In the genomic region with DNA sequence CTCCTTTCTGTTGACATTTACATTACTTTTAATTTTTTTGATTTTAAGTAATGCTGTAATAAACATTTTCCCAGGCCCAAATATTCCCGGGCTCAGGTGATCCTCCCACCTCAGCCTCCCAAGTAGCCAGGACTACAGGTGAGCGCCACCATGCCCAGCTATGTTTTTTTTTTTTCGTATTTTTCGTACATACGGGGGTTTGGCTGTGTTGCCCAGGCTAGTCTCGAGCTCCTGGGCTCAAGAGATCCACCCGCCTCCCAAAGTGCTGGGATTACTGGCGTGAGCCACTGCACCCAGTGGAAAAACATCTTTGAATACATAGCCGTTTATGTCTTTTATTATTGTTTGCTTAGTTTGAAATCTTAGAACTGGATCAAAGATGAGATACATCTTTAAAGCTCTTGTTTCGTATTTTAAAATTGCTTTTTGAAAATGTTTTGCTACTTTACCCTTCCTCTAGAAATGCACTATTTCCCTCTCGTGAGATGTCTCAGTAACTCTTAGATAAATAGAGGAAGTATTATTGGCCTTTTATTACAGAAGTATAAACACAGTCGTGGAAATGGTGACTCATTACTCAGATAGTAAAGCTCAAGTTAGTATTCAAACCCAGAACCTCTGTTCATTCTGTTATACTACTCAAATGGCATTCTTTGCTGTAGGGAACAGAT, we compare ENCODE assay signal across 8 cellular contexts. TPM values are rescaled to one million over a fixed set of nuclear protein-coding genes. Genes with fewer than 3 reads are reported as not detected.
DNase-seq lines count a peak whose midpoint lies in the region; ATAC-seq and TF ChIP-seq lines count a peak whose summit lies in the region.

No MANE protein-coding gene starts in this region.

- CTCF ChIA-PET in activated naive CD4-positive, alpha-beta T cell treated with anti-CD3 and anti-CD28 coated beads, Interleukin-2, amount 10 ng/mL, durations not matched to agents 7 days and 5 days (lab: Charles Lee): interaction anchor here (0.7 to 1.4 kb wide), 2 partner anchors 21 to 69 kb away, joined by 3 to 6 read pairs; no protein-coding TSS in a partner anchor
- CTCF ChIA-PET in OCI-LY7 (lab: Charles Lee; ENCODE audit: unreplicated experiment): interaction anchor here (0.6 to 0.7 kb wide), 2 partner anchors 11 to 83 kb away, joined by 3 to 4 read pairs; no protein-coding TSS in a partner anchor

- H3K4me2 ChIP-seq in OCI-LY7 (ENCODE audit: low read length): peak overlapping the region; percentile 73

- intact Hi-C loops in OCI-LY7 (cut with micrococcal nuclease; ENCODE audit: unreplicated experiment): loop anchor here (2.0 to 10.0 kb wide), 5 partner anchors 29 to 937 kb away; partner anchors contain the start of gene MYL12B
- intact Hi-C loops in natural killer cell (cut with micrococcal nuclease): loop anchor here (5.0 kb wide), 3 partner anchors 34 to 314 kb away; no protein-coding TSS in a partner anchor

- POLR2A ChIA-PET in OCI-LY7 (lab: Charles Lee): interaction anchor here (0.7 to 4.0 kb wide), 9 partner anchors 15 to 335 kb away, joined by 3 to 29 read pairs (median 6); no protein-coding TSS in a partner anchor

- H4K20me1 ChIP-seq in OCI-LY7 (ENCODE audit: insufficient read depth, low read length): peaks cover 17% of the 10 kb centered on the region; the same call in 1 of the 2 replicates

- DNase-seq in activated naive CD4-positive, alpha-beta T cell treated with anti-CD3 and anti-CD28 coated beads, Interleukin-2, amount 10 ng/mL, durations not matched to agents 7 days and 5 days: no peak
- DNase-seq in activated naive CD4-positive, alpha-beta T cell (lab: John Stamatoyannopoulos, UW): no peak
- DNase-seq in OCI-LY7 (ENCODE audit: low spot score) (peak; percentile 66), dermis blood vessel endothelial cell (peak; percentile 86), natural killer cell (no peak), middle frontal gyrus (ENCODE audit: extremely low spot score, low spot score) (no peak), NCI-H526 treated with DMSO at 0.1 percent for 48 hours (lab: John Stamatoyannopoulos, UW) (no peak), NCI-H345 treated with DMSO at 0.1 percent for 48 hours (lab: John Stamatoyannopoulos, UW; ENCODE audit: unreplicated experiment) (no peak)

- peaks cover 31% of the 10 kb centered on the region for H3K4me1 ChIP-seq in OCI-LY7 (ENCODE audit: insufficient read depth, low read length, poor library complexity, severe bottlenecking)

- no peaks in the 10 kb centered on the region for H3K27me3 Mint-ChIP-seq in activated naive CD4-positive, alpha-beta T cell treated with anti-CD3 and anti-CD28 coated beads, Interleukin-2, amount 10 ng/mL, durations not matched to agents 7 days and 5 days
- no peaks in the 10 kb centered on the region for H3K27me3 Mint-ChIP-seq in natural killer cell (ENCODE audit: low read depth in 2 of 2)

- H3K4me3 ChIP-seq in OCI-LY7 (ENCODE audit: low read depth, low read length, poor library complexity, severe bottlenecking): peak overlapping the region; percentile 97

- peaks cover 3% of the 10 kb centered on the region for H3K9me3 Mint-ChIP-seq in activated naive CD4-positive, alpha-beta T cell treated with anti-CD3 and anti-CD28 coated beads, Interleukin-2, amount 10 ng/mL, durations not matched to agents 7 days and 5 days
- peaks cover 0 to 2% of the 10 kb centered on the region in 2 donors for H3K9me3 Mint-ChIP-seq in natural killer cell

- peaks cover 56% of the 10 kb centered on the region for H3K4me1 Mint-ChIP-seq in activated naive CD4-positive, alpha-beta T cell treated with anti-CD3 and anti-CD28 coated beads, Interleukin-2, amount 10 ng/mL, durations not matched to agents 7 days and 5 days
- peaks cover 51 to 56% of the 10 kb centered on the region in 2 donors for H3K4me1 Mint-ChIP-seq in natural killer cell

- no peaks in the 10 kb centered on the region for H3K9me2 ChIP-seq in OCI-LY7 (ENCODE audit: insufficient read depth, low read length)

- ATAC-seq in natural killer cell: no peak

- H3K79me2 ChIP-seq in OCI-LY7 (ENCODE audit: insufficient read depth, low read depth, low read length): peaks cover 76% of the 10 kb centered on the region

- H3K27ac Mint-ChIP-seq in activated naive CD4-positive, alpha-beta T cell treated with anti-CD3 and anti-CD28 coated beads, Interleukin-2, amount 10 ng/mL, durations not matched to agents 7 days and 5 days: peak overlapping the region; percentile 94
- peak overlapping the region; percentile 96 to 97 for H3K27ac Mint-ChIP-seq in natural killer cell

- H3K4me3 Mint-ChIP-seq in activated naive CD4-positive, alpha-beta T cell treated with anti-CD3 and anti-CD28 coated beads, Interleukin-2, amount 10 ng/mL, durations not matched to agents 7 days and 5 days: peak overlapping the region; percentile 91
- H3K4me3 Mint-ChIP-seq in natural killer cell: peak overlapping the region; percentile 96

- H3K9me3 ChIP-seq in OCI-LY7 (ENCODE audit: low read length): peaks cover 5% of the 10 kb centered on the region; the same call in 1 of the 2 replicates

- no peak for TF ChIP-seq CTCF in OCI-LY7 (conservative IDR thresholded peaks at IDR 0.05; ENCODE audit: low read length)
- TF ChIP-seq CTCF in natural killer cell (IDR thresholded peaks at IDR 0.05): no peak

- H3K36me3 Mint-ChIP-seq in activated naive CD4-positive, alpha-beta T cell treated with anti-CD3 and anti-CD28 coated beads, Interleukin-2, amount 10 ng/mL, durations not matched to agents 7 days and 5 days: peaks cover 35% of the 10 kb centered on the region
- H3K36me3 Mint-ChIP-seq in natural killer cell: no peaks in the 10 kb centered on the region

- H3K27ac ChIP-seq in OCI-LY7 (ENCODE audit: low read depth, low read length, poor library complexity, severe bottlenecking): peak overlapping the region; percentile 14

- no TSS peak for BruUV-seq in OCI-LY7 (replicated peaks; lab: Mats Ljungman, UMichigan)

- H2AFZ ChIP-seq in OCI-LY7 (ENCODE audit: low read length): no peak overlapping the region

- peaks cover 58% of the 10 kb centered on the region for H3K36me3 ChIP-seq in OCI-LY7 (ENCODE audit: insufficient read depth, low read length)

RNA-seq across cellular contexts. Expression of gene SMCHD1, which starts 2.4 kb away (rescaled TPM):
- total RNA-seq in OCI-LY7 (2014; rRNA removed; shearing (Covaris generic)): 140 and 164 TPM in 2 replicates
- total RNA-seq in OCI-LY7 (2022) (114 and 136 TPM in 2 replicates), dermis blood vessel endothelial cell (58.5 and 75.2 TPM in 2 replicates), natural killer cell (100 to 1,000 TPM; 200 to 240 (median 203) TPM)

Comparison
In these comparisons a context has a peak if more than half of its experiments do, and no peak if none do; other contexts are left out.
1. DNase-seq: peak in OCI-LY7 (single experiment) and dermis blood vessel endothelial cell (single experiment); none in activated naive CD4-positive, alpha-beta T cell treated with anti-CD3 and anti-CD28 coated beads, Interleukin-2, amount 10 ng/mL, durations not matched to agents 7 days and 5 days (single experiment), activated naive CD4-positive, alpha-beta T cell (0 of 4), natural killer cell (single experiment), middle frontal gyrus (single experiment), NCI-H526 treated with DMSO at 0.1 percent for 48 hours (single experiment) and NCI-H345 treated with DMSO at 0.1 percent for 48 hours (single experiment).